Comparison of ENCODE assay signal across 9 cellular contexts in genomic region chr3:10505050-10505790, GRCh38. TPM values are rescaled to one million over a fixed set of nuclear protein-coding genes. Genes with fewer than 3 reads are reported as not detected.
DNase-seq lines count a peak whose midpoint lies in the region; ATAC-seq, FAIRE-seq and TF ChIP-seq lines count a peak whose summit lies in the region.
"Had no signal": no experiment of that assay in that cellular context is flagged by ENCODE, and none has a peak within 500 bp of the region (broad histone marks: within the 10 kb centered on the region; RNA-seq: fewer than 3 reads in every experiment).

Gene ATP2B2, minus strand, starts transcription at chr3:10505586. Its CDS starts 56,043 bp downstream, at chr3:10449543.

- peak within 1 kb of the TSS; percentile 77 for H3K4me2 ChIP-seq in HepG2 (ENCODE audit: low read depth, low read length)

- H3K36me3 ChIP-seq in cardiac muscle cell (no peaks in the 10 kb centered on the region), HepG2 (replicated peaks in 1 of 2; ENCODE audit: control insufficient read depth in 1 of 2, insufficient read depth in 2 of 2, low read length in 2 of 2) (no peaks in the 10 kb centered on the region), urinary bladder (ENCODE audit: insufficient read depth) (no peaks in the 10 kb centered on the region)

- peaks cover 15% of the 10 kb centered on the region for H3K27me3 ChIP-seq in cardiac muscle cell
- peaks cover 0 to 23% of the 10 kb centered on the region in 2 experiments; a peak in 2 of 5 replicates for H3K27me3 ChIP-seq in HepG2 (ENCODE audit: control insufficient read depth in 1 of 2, insufficient read depth in 2 of 2, low read length in 2 of 2)

- H3K36me3 Mint-ChIP-seq in activated CD8-positive, alpha-beta T cell treated with anti-CD3 and anti-CD28 coated beads, Interleukin-2, amount 10 ng/mL, durations not matched to agents 7 days and 5 days (ENCODE audit: low read depth), result no peaks in the 10 kb centered on the region

- FAIRE-seq in HepG2 (lab: Jason Lieb, UNC), result no peak
- FAIRE-seq: TTC549 had no signal

- peaks cover 16% of the 10 kb centered on the region for H3K27me3 Mint-ChIP-seq in activated CD8-positive, alpha-beta T cell treated with anti-CD3 and anti-CD28 coated beads, Interleukin-2, amount 10 ng/mL, durations not matched to agents 7 days and 5 days (ENCODE audit: low read depth)

- CTCF ChIA-PET in activated CD8-positive, alpha-beta T cell treated with anti-CD3 and anti-CD28 coated beads, Interleukin-2, amount 10 ng/mL, durations not matched to agents 7 days and 5 days (lab: Charles Lee), result no interaction called here
- CTCF ChIA-PET in HepG2 (lab: Yijun Ruan, JAX; ENCODE audit: low intra/inter-chr PET ratio, low total read pairs), result no interaction called here

- TF ChIP-seq EP300 in HepG2 (IDR thresholded peaks at IDR 0.05; ENCODE audit: low read depth in 2 of 2, low read length in 2 of 2) (no peak), HepG2 (CRISPR knock-in tag; IDR thresholded peaks at IDR 0.05; ENCODE audit: borderline replicate concordance) (no peak)

- peak within 1 kb of the TSS; percentile 57 for H3K9ac ChIP-seq in HepG2 (ENCODE audit: insufficient read depth, low read depth, low read length)

- no peaks in the 10 kb centered on the region for H4K20me1 ChIP-seq in HepG2 (ENCODE audit: insufficient read depth, low read length)

- intact Hi-C loops in left ventricle myocardium superior (cut with micrococcal nuclease) (no loop called here), HepG2 (cut with micrococcal nuclease; ENCODE audit: unreplicated experiment) (no loop called here), sciatic nerve (cut with DNase I) (no loop called here)

- H2AFZ ChIP-seq in HepG2 (ENCODE audit: low read length), result no peak within 1 kb of the TSS

- ATAC-seq in left ventricle myocardium superior (no peak), HepG2 (peak; percentile 5; the same call in 1 of the 3 replicates), sciatic nerve (no peak), HG03097 (IDR thresholded peaks at IDR 0.05; ENCODE audit: low FRiP score, unreplicated experiment) (no peak)
- ATAC-seq in activated CD8-positive, alpha-beta T cell treated with anti-CD3 and anti-CD28 coated beads, Interleukin-2, amount 10 ng/mL, durations not matched to agents 7 days and 5 days, result peak; percentile 7

- H3K4me3 ChIP-seq in cardiac muscle cell (peak within 1 kb of the TSS; percentile 0), HepG2 (replicated peaks in 1 of 3; ENCODE audit: insufficient read depth in 1 of 3, low read depth in 2 of 3, low read length in 3 of 3) (peak within 1 kb of the TSS; percentile 43 to 78 (median 62)), urinary bladder (ENCODE audit: low read depth, low read length) (peak within 1 kb of the TSS; percentile 33)

- H3K4me1 ChIP-seq in cardiac muscle cell (ENCODE audit: low read depth) (peaks cover 8% of the 10 kb centered on the region), HepG2 (ENCODE audit: insufficient read depth, low read length) (peaks cover 95% of the 10 kb centered on the region), urinary bladder (ENCODE audit: insufficient read depth) (no peaks in the 10 kb centered on the region)

- TF ChIP-seq POLR2A in HepG2 (IDR thresholded peaks at IDR 0.05; ENCODE audit: insufficient read depth in 1 of 2, low read depth in 2 of 2, low read length in 2 of 2), result no peak

- TF ChIP-seq CTCF in cardiac muscle cell (IDR thresholded peaks at IDR 0.05; ENCODE audit: low read depth, low read length) (no peak), HepG2 (CRISPR knock-in tag; IDR thresholded peaks at IDR 0.05) (no peak)

- H3K27ac ChIP-seq in cardiac muscle cell, result no peak within 1 kb of the TSS
- peak within 1 kb of the TSS; percentile 49 for H3K27ac ChIP-seq in HepG2 (ENCODE audit: extremely low read length, insufficient read depth, low read length)
- no peak within 1 kb of the TSS for H3K27ac ChIP-seq in urinary bladder (ENCODE audit: low read depth)

- in situ Hi-C loops in HepG2 (cut with HindIII; ENCODE audit: extremely low pct_ligation_motif_present, low pct_unique_long_range_greater_than_20kb), result no loop called here

- H3K79me2 ChIP-seq in HepG2 (ENCODE audit: insufficient read depth, low read length), result no peaks in the 10 kb centered on the region

- WGBS in HepG2 (ENCODE audit: low lambda C conversion rate), result 2% methylated on average over 27 of the region's 42 CpGs
- 4% methylated on average over 42 of the region's 42 CpGs for WGBS in urinary bladder

- H3K4me3 Mint-ChIP-seq in activated CD8-positive, alpha-beta T cell treated with anti-CD3 and anti-CD28 coated beads, Interleukin-2, amount 10 ng/mL, durations not matched to agents 7 days and 5 days, result no peak within 1 kb of the TSS

- no peaks in the 10 kb centered on the region for H3K9me3 Mint-ChIP-seq in activated CD8-positive, alpha-beta T cell treated with anti-CD3 and anti-CD28 coated beads, Interleukin-2, amount 10 ng/mL, durations not matched to agents 7 days and 5 days (ENCODE audit: insufficient read depth)

- POLR2A ChIA-PET in activated CD8-positive, alpha-beta T cell treated with anti-CD3 and anti-CD28 coated beads, Interleukin-2, amount 10 ng/mL, durations not matched to agents 7 days and 5 days (lab: Charles Lee), result no interaction called here
- POLR2A ChIA-PET in HepG2 (lab: Yijun Ruan, JAX), result interaction anchor here (0.6 to 1.2 kb wide), 3 partner anchors 9 to 15 kb away, joined by 3 to 7 read pairs (median 3); no protein-coding TSS in a partner anchor

- no peak within 1 kb of the TSS for H3K27ac Mint-ChIP-seq in activated CD8-positive, alpha-beta T cell treated with anti-CD3 and anti-CD28 coated beads, Interleukin-2, amount 10 ng/mL, durations not matched to agents 7 days and 5 days

- H3K9me3 ChIP-seq in cardiac muscle cell (ENCODE audit: low read depth) (no peaks in the 10 kb centered on the region), HepG2 (ENCODE audit: low read length) (no peaks in the 10 kb centered on the region)

- H3K4me1 Mint-ChIP-seq in activated CD8-positive, alpha-beta T cell treated with anti-CD3 and anti-CD28 coated beads, Interleukin-2, amount 10 ng/mL, durations not matched to agents 7 days and 5 days (ENCODE audit: low read depth), result no peaks in the 10 kb centered on the region

- no peak for TF ChIP-seq RAD21 in HepG2 (CRISPR knock-in tag; IDR thresholded peaks at IDR 0.05)

- DNase-seq in cardiac muscle cell (ENCODE audit: low read depth in 1 of 2, low spot score in 1 of 2), result peak in 1 of 2 donors; percentile 40
- DNase-seq in left ventricle myocardium superior, result no peak
- no peak for DNase-seq in activated CD8-positive, alpha-beta T cell treated with anti-CD3 and anti-CD28 coated beads, Interleukin-2, amount 10 ng/mL, durations not matched to agents 7 days and 5 days
- DNase-seq in HepG2 (ENCODE audit: low spot score), result no peak
- no peak for DNase-seq in sciatic nerve (ENCODE audit: low spot score)
- no peak for DNase-seq in effector CD4-positive, alpha-beta T cell

- no TSS peak for BruUV-seq in HepG2 (replicated peaks; lab: Mats Ljungman, UMichigan)

TF ChIP-seq in HepG2, 621 proteins besides CTCF, POLR2A, EP300 and RAD21 (continues in another document):
- TF ChIP-seq KAT7 (CRISPR knock-in tag; IDR thresholded peaks at IDR 0.05; ENCODE audit: borderline replicate concordance), result 0 out of 2 replicates have a peak, but pooled peaks have one; percentile 24
- no peak for TF ChIP-seq ZNF768 (CRISPR knock-in tag; IDR thresholded peaks at IDR 0.05)
- no peak for TF ChIP-seq KMT2A (CRISPR knock-in tag; IDR thresholded peaks at IDR 0.05)
- TF ChIP-seq FOXO4 (CRISPR knock-in tag; conservative IDR thresholded peaks at IDR 0.05), result 0 out of 2 replicates have a peak, but pooled peaks have one; percentile 3

RNA-seq across cellular contexts. Expression of gene ATP2B2, which starts in this region (rescaled TPM):
- 0.63 and 0.77 TPM in 2 replicates for total RNA-seq in cardiac muscle cell
- polyA plus RNA-seq in cardiac muscle cell, result 0.09 and 0.22 TPM in 2 replicates
- not detected for total RNA-seq in left ventricle myocardium superior
- not detected for total RNA-seq in activated CD8-positive, alpha-beta T cell treated with anti-CD3 and anti-CD28 coated beads, Interleukin-2, amount 10 ng/mL, durations not matched to agents 7 days and 5 days
- total RNA-seq in HepG2 (2016; rRNA removed; fragmentation: Illumina TruSeq; extraction: Trizol), result 1.1 and 1.5 TPM in 2 replicates
- total RNA-seq in HepG2 (2016; cell fraction: cytosol; rRNA removed; fragmentation: Illumina TruSeq; extraction: Trizol; ENCODE audit: low read depth), result 0.30 and 0.35 TPM in 2 replicates
- total RNA-seq in HepG2 (2016; cell fraction: insoluble cytoplasmic fraction; rRNA removed; fragmentation: Illumina TruSeq; extraction: Trizol), result 0.62 and 1.7 TPM in 2 replicates
- 1.3 and 1.6 TPM in 2 replicates for total RNA-seq in HepG2 (2016; cell fraction: membrane; rRNA removed; fragmentation: Illumina TruSeq; extraction: Trizol)
- total RNA-seq in HepG2 (2016; cell fraction: nucleus; rRNA removed; fragmentation: Illumina TruSeq; extraction: Trizol), result 2.9 and 3.0 TPM in 2 replicates
- 2.3 and 4.0 TPM in 2 replicates for polyA plus RNA-seq in HepG2 (2011; rRNA removed)
- polyA plus RNA-seq in HepG2 (2011; cell fraction: cytosol; rRNA removed), result 1.5 and 2.5 TPM in 2 replicates
- polyA plus RNA-seq in HepG2 (2011; cell fraction: nucleus; rRNA removed), result 8.9 and 11.7 TPM in 2 replicates
- 5.0 and 8.8 TPM in 2 replicates for polyA plus RNA-seq in HepG2 (2012)
- polyA plus RNA-seq in HepG2 (2016; cell fraction: cytosol; fragmentation: Illumina TruSeq; extraction: Trizol; ENCODE audit: low read depth), result 0.29 and 0.54 TPM in 2 replicates
- 0.86 and 1.1 TPM in 2 replicates for polyA plus RNA-seq in HepG2 (2016; cell fraction: insoluble cytoplasmic fraction; fragmentation: Illumina TruSeq; extraction: Trizol; ENCODE audit: low read depth)
- polyA plus RNA-seq in HepG2 (2016; cell fraction: membrane; fragmentation: Illumina TruSeq; extraction: Trizol; ENCODE audit: low read depth), result 0.66 and 0.84 TPM in 2 replicates
- 2.6 and 4.2 TPM in 2 replicates for polyA plus RNA-seq in HepG2 (2016; cell fraction: nucleus; fragmentation: Illumina TruSeq; extraction: Trizol; ENCODE audit: insufficient read depth, low read depth)
- 5.2 TPM in 1 of 2 replicates, not detected in the other for polyA minus RNA-seq in HepG2 (2011; rRNA and poly(A)+ RNA removed; ENCODE audit: low replicate concordance)
- 1.8 and 4.1 TPM in 2 replicates for polyA minus RNA-seq in HepG2 (2011; cell fraction: cytosol; rRNA and poly(A)+ RNA removed)
- 9.0 and 11.7 TPM in 2 replicates for polyA minus RNA-seq in HepG2 (2011; cell fraction: nucleus; rRNA and poly(A)+ RNA removed)
- total RNA-seq in urinary bladder, result 0.53 TPM
- polyA plus RNA-seq in urinary bladder, result 0.13 TPM
- 1.4 TPM for total RNA-seq in sciatic nerve

Comparison
In these comparisons a context has a peak if more than half of its experiments do, and no peak if none do; other contexts are left out.
1. Peak in ATAC-seq in activated CD8-positive, alpha-beta T cell treated with anti-CD3 and anti-CD28 coated beads, Interleukin-2, amount 10 ng/mL, durations not matched to agents 7 days and 5 days; RNA of the gene not detected or under 1 TPM.
2. H3K4me3 ChIP-seq: peak in every context shown above with its lines; median percentile 62 in HepG2; 33 in urinary bladder; 0 in cardiac muscle cell.